Comparison of ENCODE assay signal across 8 cellular contexts in genomic region chr1:155309423-155310021, GRCh38. TPM values are rescaled to one million over a fixed set of nuclear protein-coding genes. Genes with fewer than 3 reads are reported as not detected.
DNase-seq lines count a peak whose midpoint lies in the region; ATAC-seq and TF ChIP-seq lines count a peak whose summit lies in the region.

No MANE protein-coding gene starts in this region.

- DNase-seq in DND-41 (peak; percentile 33), MG63 (peak; percentile 30), chondrocyte (ENCODE audit: low spot score) (no peak), memory B cell (ENCODE audit: low spot score in 2 of 2) (no peak), NCI-H2227 (lab: John Stamatoyannopoulos, UW; ENCODE audit: unreplicated experiment) (no peak)

- peaks cover 47% of the 10 kb centered on the region for H3K4me1 ChIP-seq in DND-41 (ENCODE audit: insufficient read depth, low read length)
- peaks cover 3% of the 10 kb centered on the region for H3K4me1 ChIP-seq in urinary bladder (ENCODE audit: insufficient read depth)

- H3K9me3 Mint-ChIP-seq in chondrocyte (ENCODE audit: low read depth) (no peaks in the 10 kb centered on the region), memory B cell (no peaks in the 10 kb centered on the region)

- H3K4me3 Mint-ChIP-seq in chondrocyte (ENCODE audit: unreplicated experiment) (peak overlapping the region; percentile 87), memory B cell (peak overlapping the region; percentile 94)

- H3K27me3 ChIP-seq in DND-41 (ENCODE audit: insufficient read depth, low read length, poor library complexity) (no peaks in the 10 kb centered on the region), MG63 (no peaks in the 10 kb centered on the region)

- H3K79me2 ChIP-seq in DND-41 (ENCODE audit: insufficient read depth, low read length), result peaks cover 52% of the 10 kb centered on the region

- H3K36me3 ChIP-seq in DND-41 (ENCODE audit: insufficient read depth, low read length) (peaks cover 45% of the 10 kb centered on the region), MG63 (peaks cover 34% of the 10 kb centered on the region), urinary bladder (ENCODE audit: insufficient read depth) (no peaks in the 10 kb centered on the region)

- H3K36me3 Mint-ChIP-seq in chondrocyte (ENCODE audit: low read depth) (peaks cover 11% of the 10 kb centered on the region), memory B cell (peaks cover 13% of the 10 kb centered on the region)

- peak overlapping the region; percentile 73 for H3K9ac ChIP-seq in DND-41 (ENCODE audit: low read depth, low read length)

- H3K27ac Mint-ChIP-seq in chondrocyte (ENCODE audit: unreplicated experiment), result peak overlapping the region; percentile 96
- peak overlapping the region; percentile 94 for H3K27ac Mint-ChIP-seq in memory B cell

- WGBS in urinary bladder, result 18% methylated on average over 11 of the region's 11 CpGs

- ATAC-seq in DND-41 (ENCODE audit: insufficient read depth, low read depth) (no peak), memory B cell (ENCODE audit: low read depth) (no peak), GM19351 (IDR thresholded peaks at IDR 0.05; ENCODE audit: unreplicated experiment) (no peak), HG02571 (IDR thresholded peaks at IDR 0.05; ENCODE audit: unreplicated experiment) (no peak)

- TF ChIP-seq CTCF in DND-41 (IDR thresholded peaks at IDR 0.05; ENCODE audit: borderline replicate concordance, extremely low read depth, low read length, poor library complexity, severe bottlenecking) (no peak), chondrocyte (IDR thresholded peaks at IDR 0.05) (peak; percentile 29)

- H4K20me1 ChIP-seq in DND-41 (ENCODE audit: insufficient read depth, low read length), result peaks cover 22% of the 10 kb centered on the region; the same call in 1 of the 2 replicates

- H3K4me3 ChIP-seq in DND-41 (ENCODE audit: low read depth in 1 of 2, low read length in 2 of 2) (peak overlapping the region; percentile 56 to 75), MG63 (peak overlapping the region; percentile 81), urinary bladder (ENCODE audit: low read depth, low read length) (peak overlapping the region; percentile 70)

- H3K27me3 Mint-ChIP-seq in chondrocyte (ENCODE audit: low read depth) (no peaks in the 10 kb centered on the region), memory B cell (no peaks in the 10 kb centered on the region)

- H3K27ac ChIP-seq in DND-41 (ENCODE audit: low read length) (peak overlapping the region; percentile 89), urinary bladder (ENCODE audit: low read depth) (no peak overlapping the region)

- H3K9me3 ChIP-seq in DND-41 (ENCODE audit: insufficient read depth, low read length, severe bottlenecking) (no peaks in the 10 kb centered on the region), MG63 (no peaks in the 10 kb centered on the region)

- peaks cover 59% of the 10 kb centered on the region for H3K4me1 Mint-ChIP-seq in chondrocyte (ENCODE audit: low read depth)
- H3K4me1 Mint-ChIP-seq in memory B cell, result peaks cover 6% of the 10 kb centered on the region

- H3K4me2 ChIP-seq in DND-41 (ENCODE audit: insufficient read depth, low read length), result peak overlapping the region; percentile 73

- peak overlapping the region; percentile 73 for H2AFZ ChIP-seq in DND-41 (ENCODE audit: low read depth, low read length)

RNA-seq across cellular contexts. Expression of gene FDPS, which starts 0.9 kb away (rescaled TPM):
- total RNA-seq in MG63 (2014; rRNA removed; shearing (Covaris generic); ENCODE audit: low replicate concordance), result 267 and 286 TPM in 2 replicates
- total RNA-seq in chondrocyte (122 to 139 TPM (median 127 TPM) in 3 replicates), urinary bladder (73.1 TPM)
- 92.6 TPM for polyA plus RNA-seq in urinary bladder

RNA-seq across cellular contexts. Expression of gene PKLR, which starts 8.3 kb away (rescaled TPM):
- total RNA-seq in MG63 (2014; rRNA removed; shearing (Covaris generic); ENCODE audit: low replicate concordance), result not detected in 2 replicates
- total RNA-seq in chondrocyte (not detected in 3 replicates), urinary bladder (not detected)
- polyA plus RNA-seq in urinary bladder, result not detected

RNA-seq across cellular contexts. Expression of gene RUSC1, which starts 11.2 kb away (rescaled TPM):
- total RNA-seq in MG63 (2014; rRNA removed; shearing (Covaris generic); ENCODE audit: low replicate concordance), result 22.9 and 27.0 TPM in 2 replicates
- total RNA-seq in chondrocyte, result 42.6 to 49.1 TPM (median 43.9 TPM) in 3 replicates
- 13.8 TPM for total RNA-seq in urinary bladder
- 36.3 TPM for polyA plus RNA-seq in urinary bladder

RNA-seq across cellular contexts. Expression of gene HCN3, which starts 32.3 kb away (rescaled TPM):
- total RNA-seq in MG63 (2014; rRNA removed; shearing (Covaris generic); ENCODE audit: low replicate concordance), result 0.10 and 1.2 TPM in 2 replicates
- 4.3 to 4.4 TPM (median 4.4 TPM) in 3 replicates for total RNA-seq in chondrocyte
- 3.0 TPM for total RNA-seq in urinary bladder
- 3.2 TPM for polyA plus RNA-seq in urinary bladder

RNA-seq across cellular contexts. Expression of gene CLK2, which starts 36.2 kb away (rescaled TPM):
- total RNA-seq in MG63 (2014; rRNA removed; shearing (Covaris generic); ENCODE audit: low replicate concordance), result 21.8 and 28.3 TPM in 2 replicates
- total RNA-seq in chondrocyte (36.7 to 50.2 TPM (median 37.0 TPM) in 3 replicates), urinary bladder (29.7 TPM)
- polyA plus RNA-seq in urinary bladder, result 42.3 TPM

Comparison
In these comparisons a context has a peak if more than half of its experiments do, and no peak if none do; other contexts are left out.
1. DNase-seq: peak in DND-41 (single experiment) and MG63 (single experiment); none in chondrocyte (single experiment), memory B cell (0 of 2) and NCI-H2227 (single experiment).
2. Peak in every context shown above with its lines, with median percentiles within 50 percentile points of each other: H3K4me3 ChIP-seq.